2 cellular contexts compared by ENCODE assay signal in the genomic region with DNA sequence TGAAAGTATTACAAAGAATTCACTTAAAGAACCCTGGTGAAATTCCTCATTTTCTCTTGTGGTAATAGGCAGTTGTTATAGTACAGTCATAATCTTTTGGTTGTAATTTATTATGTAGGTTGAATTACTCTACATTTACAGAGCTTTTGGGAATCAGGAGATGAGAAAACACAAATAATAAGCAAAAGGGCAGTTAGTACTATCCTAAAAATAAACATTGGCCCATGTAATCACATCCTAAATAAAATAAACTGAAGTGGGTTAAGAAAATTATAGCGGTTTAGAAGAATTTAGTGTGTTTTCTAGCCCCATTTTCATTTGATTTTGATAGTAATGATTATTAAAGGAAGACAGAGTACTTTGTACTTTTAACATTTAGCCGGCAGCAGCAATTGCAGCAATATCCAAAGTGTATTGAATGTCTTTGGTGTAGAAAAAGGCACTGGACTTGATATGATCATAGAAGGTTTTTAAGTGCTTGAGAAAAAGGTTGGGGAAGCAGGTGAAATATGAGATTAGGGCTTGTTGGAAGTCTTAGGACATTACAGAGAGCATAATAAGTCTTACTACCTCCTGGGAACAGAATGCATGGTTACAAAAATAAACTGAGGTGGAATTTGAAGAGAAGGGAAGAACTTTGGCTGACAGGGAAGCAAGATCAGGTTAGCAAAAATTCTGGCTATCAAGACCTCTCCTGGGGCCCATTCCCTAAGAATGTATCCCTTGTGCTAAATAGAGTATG.
TF ChIP-seq lines count a peak whose summit lies in the region.

No MANE protein-coding gene starts in this region.

TF ChIP-seq in HEK293, 187 proteins besides CTCF, POLR2A, EP300 and RAD21:
- peak; percentile 81 for TF ChIP-seq TRIM28 (IDR thresholded peaks at IDR 0.05; ENCODE audit: borderline replicate concordance, low read length)
- TF ChIP-seq ZNF24 (tag by site-specific recombination; IDR thresholded peaks at IDR 0.05), result no peak
- TF ChIP-seq ZNF626 (tag by site-specific recombination; IDR thresholded peaks at IDR 0.05), result no peak
- TF ChIP-seq FEZF1 (tag by site-specific recombination; IDR thresholded peaks at IDR 0.05), result peak; percentile 66
- TF ChIP-seq ZNF843 (tag by site-specific recombination; IDR thresholded peaks at IDR 0.05), result 0 out of 2 replicates have a peak, but pooled peaks have one; percentile 14
- no peak for TF ChIP-seq ZNF394 (tag by site-specific recombination; IDR thresholded peaks at IDR 0.05; ENCODE audit: borderline replicate concordance)
- no peak for TF ChIP-seq GFI1B (tag by site-specific recombination; IDR thresholded peaks at IDR 0.05)
- no peak for TF ChIP-seq ZNF175 (tag by site-specific recombination; IDR thresholded peaks at IDR 0.05)
- peak; percentile 37; the same call in 1 of the 2 replicates for TF ChIP-seq MZF1 (tag by site-specific recombination; IDR thresholded peaks at IDR 0.05; ENCODE audit: borderline replicate concordance)
- TF ChIP-seq, protein P1, sequence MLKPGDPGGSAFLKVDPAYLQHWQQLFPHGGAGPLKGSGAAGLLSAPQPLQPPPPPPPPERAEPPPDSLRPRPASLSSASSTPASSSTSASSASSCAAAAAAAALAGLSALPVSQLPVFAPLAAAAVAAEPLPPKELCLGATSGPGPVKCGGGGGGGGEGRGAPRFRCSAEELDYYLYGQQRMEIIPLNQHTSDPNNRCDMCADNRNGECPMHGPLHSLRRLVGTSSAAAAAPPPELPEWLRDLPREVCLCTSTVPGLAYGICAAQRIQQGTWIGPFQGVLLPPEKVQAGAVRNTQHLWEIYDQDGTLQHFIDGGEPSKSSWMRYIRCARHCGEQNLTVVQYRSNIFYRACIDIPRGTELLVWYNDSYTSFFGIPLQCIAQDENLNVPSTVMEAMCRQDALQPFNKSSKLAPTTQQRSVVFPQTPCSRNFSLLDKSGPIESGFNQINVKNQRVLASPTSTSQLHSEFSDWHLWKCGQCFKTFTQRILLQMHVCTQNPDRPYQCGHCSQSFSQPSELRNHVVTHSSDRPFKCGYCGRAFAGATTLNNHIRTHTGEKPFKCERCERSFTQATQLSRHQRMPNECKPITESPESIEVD (tag by site-specific recombination; IDR thresholded peaks at IDR 0.05), result peak; percentile 84
- no peak for TF ChIP-seq EGR2 (tag by site-specific recombination; IDR thresholded peaks at IDR 0.05; ENCODE audit: low read depth)

TF ChIP-seq in K562, 482 proteins besides CTCF, POLR2A, EP300 and RAD21:
- TF ChIP-seq DPF2 (IDR thresholded peaks at IDR 0.05) (peak; percentile 35; the same call in 1 of the 2 replicates), SMARCE1 (IDR thresholded peaks at IDR 0.05) (0 out of 2 replicates have a peak, but pooled peaks have one; percentile 28), RBM22 (IDR thresholded peaks at IDR 0.05; ENCODE audit: low read depth, low read length, poor library complexity, severe bottlenecking) (peak; percentile 7), TCF3 (CRISPR knock-in tag; IDR thresholded peaks at IDR 0.05) (peak; percentile 8; the same call in 1 of the 2 replicates), TRIM24 (IDR thresholded peaks at IDR 0.05) (no peak), ZNF583 (CRISPR knock-in tag; IDR thresholded peaks at IDR 0.05) (no peak), TSC22D4 (tag; IDR thresholded peaks at IDR 0.05) (no peak), NR1H2 (CRISPR knock-in tag; IDR thresholded peaks at IDR 0.05) (no peak), ZNF124 (CRISPR knock-in tag; IDR thresholded peaks at IDR 0.05) (no peak), TEAD4 (IDR thresholded peaks at IDR 0.05; ENCODE audit: low read length) (peak; percentile 40), TEAD4 (CRISPR knock-in tag; IDR thresholded peaks at IDR 0.05; ENCODE audit: borderline replicate concordance) (no peak), PML (IDR thresholded peaks at IDR 0.05; ENCODE audit: low read length) (peak; percentile 40; the same call in 1 of the 2 replicates), IRF2 (CRISPR knock-in tag; IDR thresholded peaks at IDR 0.05) (no peak), ARID1B (IDR thresholded peaks at IDR 0.05) (peak; percentile 48; the same call in 1 of the 2 replicates)
- TF ChIP-seq, protein P2, sequence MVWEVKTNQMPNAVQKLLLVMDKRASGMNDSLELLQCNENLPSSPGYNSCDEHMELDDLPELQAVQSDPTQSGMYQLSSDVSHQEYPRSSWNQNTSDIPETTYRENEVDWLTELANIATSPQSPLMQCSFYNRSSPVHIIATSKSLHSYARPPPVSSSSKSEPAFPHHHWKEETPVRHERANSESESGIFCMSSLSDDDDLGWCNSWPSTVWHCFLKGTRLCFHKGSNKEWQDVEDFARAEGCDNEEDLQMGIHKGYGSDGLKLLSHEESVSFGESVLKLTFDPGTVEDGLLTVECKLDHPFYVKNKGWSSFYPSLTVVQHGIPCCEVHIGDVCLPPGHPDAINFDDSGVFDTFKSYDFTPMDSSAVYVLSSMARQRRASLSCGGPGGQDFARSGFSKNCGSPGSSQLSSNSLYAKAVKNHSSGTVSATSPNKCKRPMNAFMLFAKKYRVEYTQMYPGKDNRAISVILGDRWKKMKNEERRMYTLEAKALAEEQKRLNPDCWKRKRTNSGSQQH (CRISPR knock-in tag; IDR thresholded peaks at IDR 0.05), result no peak
- TF ChIP-seq, protein P3, sequence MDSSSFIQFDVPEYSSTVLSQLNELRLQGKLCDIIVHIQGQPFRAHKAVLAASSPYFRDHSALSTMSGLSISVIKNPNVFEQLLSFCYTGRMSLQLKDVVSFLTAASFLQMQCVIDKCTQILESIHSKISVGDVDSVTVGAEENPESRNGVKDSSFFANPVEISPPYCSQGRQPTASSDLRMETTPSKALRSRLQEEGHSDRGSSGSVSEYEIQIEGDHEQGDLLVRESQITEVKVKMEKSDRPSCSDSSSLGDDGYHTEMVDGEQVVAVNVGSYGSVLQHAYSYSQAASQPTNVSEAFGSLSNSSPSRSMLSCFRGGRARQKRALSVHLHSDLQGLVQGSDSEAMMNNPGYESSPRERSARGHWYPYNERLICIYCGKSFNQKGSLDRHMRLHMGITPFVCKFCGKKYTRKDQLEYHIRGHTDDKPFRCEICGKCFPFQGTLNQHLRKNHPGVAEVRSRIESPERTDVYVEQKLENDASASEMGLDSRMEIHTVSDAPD (CRISPR knock-in tag; IDR thresholded peaks at IDR 0.05), result no peak
